In genomic region chr1:9848022-9848421, GRCh38 we compare ENCODE assay signal across 23 cellular contexts. TPM values are rescaled to one million over a fixed set of nuclear protein-coding genes. Genes with fewer than 3 reads are reported as not detected.
DNase-seq lines count a peak whose midpoint lies in the region; ATAC-seq and TF ChIP-seq lines count a peak whose summit lies in the region.
"Had no signal": no experiment of that assay in that cellular context is flagged by ENCODE, and none has a peak within 500 bp of the region (broad histone marks: within the 10 kb centered on the region; RNA-seq: fewer than 3 reads in every experiment).

No MANE protein-coding gene starts in this region.

- no peaks in the 10 kb centered on the region for H3K9me3 Mint-ChIP-seq in progenitor cell of endocrine pancreas (ENCODE audit: low read depth)
- H3K9me3 Mint-ChIP-seq: activated CD8-positive, alpha-beta T cell treated with anti-CD3 and anti-CD28 coated beads for 36 hours; CD4-positive, alpha-beta memory T cell; dendritic cell treated with granulocyte-macrophage colony-stimulating factor and Interleukin-4, amounts not matched to agents 40 ng/mL and 50 ng/mL, for 4 days; natural killer cell treated with Interleukin-12 subunit alpha and Interleukin-12 subunit beta and Interleukin-15 and Interleukin-18, amount 100 ng/mL, for 72 hours; T-helper 1 cell treated with Interleukin-12 subunit alpha and Interleukin-12 subunit beta and Interleukin-4 antibody, amounts not matched to agents 30 μg/mL and 1 μg/mL, for 36 hours had no signal

- no peaks in the 10 kb centered on the region for H3K27me3 Mint-ChIP-seq in progenitor cell of endocrine pancreas
- H3K27me3 Mint-ChIP-seq: CD4-positive, alpha-beta memory T cell; natural killer cell treated with Interleukin-12 subunit alpha and Interleukin-12 subunit beta and Interleukin-15 and Interleukin-18, amount 100 ng/mL, for 72 hours had no signal

- no peak overlapping the region for H4K12ac ChIP-seq in trophoblast cell (ENCODE audit: low read depth, low read length)

- H3K27ac ChIP-seq in trophoblast cell (ENCODE audit: low read depth, low read length) (no peak overlapping the region), esophagus muscularis mucosa (replicated peaks in 1 of 4) (no peak overlapping the region)
- H3K27ac ChIP-seq: parathyroid adenoma, SJSA1 had no signal

- intact Hi-C loops in esophagus muscularis mucosa (cut with DNase I) = no loop called here

- H3K36me3 ChIP-seq in H7 (replicated peaks; ENCODE audit: control insufficient read depth, insufficient read depth, low read length) (no peaks in the 10 kb centered on the region), trophoblast cell (ENCODE audit: control insufficient read depth in 1 of 2, insufficient read depth in 2 of 2, low read length in 2 of 2) (peaks cover 2 to 5% of the 10 kb centered on the region in 2 experiments), esophagus muscularis mucosa (peaks cover 0 to 22% (median 17%) of the 10 kb centered on the region in 4 donors)
- H3K36me3 ChIP-seq: SJSA1 had no signal

- no peak overlapping the region for H2AFZ ChIP-seq in trophoblast cell (ENCODE audit: insufficient read depth, low read length, poor library complexity)
- H2AFZ ChIP-seq: parathyroid adenoma had no signal

- H3K4me1 Mint-ChIP-seq in progenitor cell of endocrine pancreas (ENCODE audit: low read depth) = peaks cover 9% of the 10 kb centered on the region

- H3K9me3 ChIP-seq in trophoblast cell (ENCODE audit: insufficient read depth, low read depth, low read length) (peaks cover 9% of the 10 kb centered on the region), esophagus muscularis mucosa (no peaks in the 10 kb centered on the region)
- H3K9me3 ChIP-seq: SJSA1 had no signal

- H3K79me1 ChIP-seq in trophoblast cell (ENCODE audit: low read length) = no peaks in the 10 kb centered on the region

- no peak overlapping the region for H3K14ac ChIP-seq in trophoblast cell (ENCODE audit: low read length)

- H3K4me3 Mint-ChIP-seq in progenitor cell of endocrine pancreas (ENCODE audit: low read depth) = no peak overlapping the region
- H3K4me3 Mint-ChIP-seq: activated CD8-positive, alpha-beta T cell treated with anti-CD3 and anti-CD28 coated beads for 36 hours; CD4-positive, alpha-beta memory T cell; dendritic cell treated with granulocyte-macrophage colony-stimulating factor and Interleukin-4, amounts not matched to agents 40 ng/mL and 50 ng/mL, for 4 days; natural killer cell treated with Interleukin-12 subunit alpha and Interleukin-12 subunit beta and Interleukin-15 and Interleukin-18, amount 100 ng/mL, for 72 hours; T-helper 1 cell treated with Interleukin-12 subunit alpha and Interleukin-12 subunit beta and Interleukin-4 antibody, amounts not matched to agents 30 μg/mL and 1 μg/mL, for 36 hours had no signal

- H2BK120ac ChIP-seq in trophoblast cell (ENCODE audit: insufficient read depth, low read length, poor library complexity) = no peak overlapping the region

- H3K18ac ChIP-seq in trophoblast cell (ENCODE audit: low read length) = no peak overlapping the region

- ATAC-seq in HG02970 (IDR thresholded peaks at IDR 0.05; ENCODE audit: low FRiP score, unreplicated experiment) = no peak
- ATAC-seq: activated CD8-positive, alpha-beta T cell treated with anti-CD3 and anti-CD28 coated beads for 36 hours; natural killer cell treated with Interleukin-12 subunit alpha and Interleukin-12 subunit beta and Interleukin-15 and Interleukin-18, amount 100 ng/mL, for 72 hours; Panc1 had no signal

- no peak overlapping the region for H3K4ac ChIP-seq in trophoblast cell (ENCODE audit: low read depth, low read length)

- no peak overlapping the region for H2BK12ac ChIP-seq in trophoblast cell (ENCODE audit: low read length)

- TF ChIP-seq CTCF in choroid plexus epithelial cell (conservative IDR thresholded peaks at IDR 0.05; ENCODE audit: low read depth, low read length) = no peak
- TF ChIP-seq CTCF in progenitor cell of endocrine pancreas (IDR thresholded peaks at IDR 0.05; ENCODE audit: unreplicated experiment) = no peak
- no peak for TF ChIP-seq CTCF in esophagus muscularis mucosa (IDR thresholded peaks at IDR 0.05)

- H4K8ac ChIP-seq in trophoblast cell (ENCODE audit: low read depth, low read length) = no peak overlapping the region

- H4K91ac ChIP-seq in trophoblast cell (ENCODE audit: low read depth, low read length) = no peak overlapping the region

- no peak overlapping the region for H3K4me3 ChIP-seq in H7 (ENCODE audit: insufficient read depth, low read depth, low read length)
- H3K4me3 ChIP-seq in choroid plexus epithelial cell (ENCODE audit: low read depth, low read length) = no peak overlapping the region
- H3K4me3 ChIP-seq in trophoblast cell (ENCODE audit: low read depth, low read length) = no peak overlapping the region
- H3K4me3 ChIP-seq in esophagus muscularis mucosa = no peak overlapping the region
- H3K4me3 ChIP-seq: SJSA1 had no signal

- no peaks in the 10 kb centered on the region for H3K79me2 ChIP-seq in trophoblast cell (ENCODE audit: control insufficient read depth, insufficient read depth, low read length, poor library complexity)
- H3K79me2 ChIP-seq: parathyroid adenoma had no signal

- H3K23ac ChIP-seq in trophoblast cell (ENCODE audit: low read length) = no peak overlapping the region

- peak overlapping the region; percentile 63 for H3K27ac Mint-ChIP-seq in progenitor cell of endocrine pancreas
- H3K27ac Mint-ChIP-seq: activated CD8-positive, alpha-beta T cell treated with anti-CD3 and anti-CD28 coated beads for 36 hours; dendritic cell treated with granulocyte-macrophage colony-stimulating factor and Interleukin-4, amounts not matched to agents 40 ng/mL and 50 ng/mL, for 4 days; natural killer cell treated with Interleukin-12 subunit alpha and Interleukin-12 subunit beta and Interleukin-15 and Interleukin-18, amount 100 ng/mL, for 72 hours; T-helper 1 cell treated with Interleukin-12 subunit alpha and Interleukin-12 subunit beta and Interleukin-4 antibody, amounts not matched to agents 30 μg/mL and 1 μg/mL, for 36 hours had no signal

- peaks cover 3% of the 10 kb centered on the region for H3K36me3 Mint-ChIP-seq in progenitor cell of endocrine pancreas (ENCODE audit: insufficient read depth)
- H3K36me3 Mint-ChIP-seq: CD4-positive, alpha-beta memory T cell; natural killer cell treated with Interleukin-12 subunit alpha and Interleukin-12 subunit beta and Interleukin-15 and Interleukin-18, amount 100 ng/mL, for 72 hours had no signal

- H3K4me1 ChIP-seq in trophoblast cell (ENCODE audit: control insufficient read depth in 1 of 2, insufficient read depth in 2 of 2, low read length in 2 of 2) (peaks cover 0 to 6% of the 10 kb centered on the region in 2 experiments), esophagus muscularis mucosa (peaks cover 13 to 26% (median 20%) of the 10 kb centered on the region in 4 donors)
- H3K4me1 ChIP-seq: parathyroid adenoma, SJSA1 had no signal

- H3K27me3 ChIP-seq in H7 (ENCODE audit: control insufficient read depth, insufficient read depth, low read length) (no peaks in the 10 kb centered on the region), trophoblast cell (ENCODE audit: insufficient read depth, low read length) (no peaks in the 10 kb centered on the region), esophagus muscularis mucosa (no peaks in the 10 kb centered on the region)
- H3K27me3 ChIP-seq: SJSA1 had no signal

- H2AK5ac ChIP-seq in trophoblast cell (ENCODE audit: low read length) = no peak overlapping the region

- TF ChIP-seq POLR2A in esophagus muscularis mucosa (IDR thresholded peaks at IDR 0.05; ENCODE audit: low read depth) = no peak

- no peak for TF ChIP-seq EP300 in esophagus muscularis mucosa (IDR thresholded peaks at IDR 0.05)

- whole genome bisulfite sequencing in trophoblast cell (ENCODE audit: extremely low coverage, insufficient coverage, insufficient read length) = no CpG with 5 or more reads among the region's 8 CpGs
- 68% methylated on average over 8 of the region's 8 CpGs for WGBS in esophagus muscularis mucosa

- H3K9ac ChIP-seq in trophoblast cell (ENCODE audit: low read length) = no peak overlapping the region
- H3K9ac ChIP-seq: parathyroid adenoma had no signal

- DNase-seq in H7 = peak; percentile 46
- peak; percentile 51 for DNase-seq in OCI-M1 (lab: John Stamatoyannopoulos, UW)
- peak; percentile 49 for DNase-seq in choroid plexus epithelial cell (ENCODE audit: low read depth)
- no peak for DNase-seq in progenitor cell of endocrine pancreas (ENCODE audit: low spot score, unreplicated experiment)
- DNase-seq in activated naive CD4-positive, alpha-beta T cell treated with Interleukin-2 at 50 U/mL for 16 hours = no peak
- DNase-seq in trophoblast cell = no peak
- no peak for DNase-seq in esophagus muscularis mucosa (ENCODE audit: extremely low spot score)
- DNase-seq: activated CD4-positive, CD25-positive, alpha-beta regulatory T cell; activated CD8-positive, alpha-beta T cell treated with anti-CD3 and anti-CD28 coated beads for 36 hours; activated gamma-delta T cell treated with Interleukin-2 at 50 U/mL for 16 hours; CD4-positive, alpha-beta memory T cell; glutamatergic neuron; KG1; NCI-H1694; NCI-H774; substantia nigra had no signal

- no peak overlapping the region for H2BK5ac ChIP-seq in trophoblast cell (ENCODE audit: low read depth, low read length, poor library complexity)

- no peak overlapping the region for H3K4me2 ChIP-seq in trophoblast cell (ENCODE audit: low read length)

RNA-seq across cellular contexts. Expression of gene CLSTN1, which starts 24.3 kb away (rescaled TPM):
- 100 and 127 TPM in 2 replicates for total RNA-seq in H7 (2014; rRNA removed; shearing (Covaris generic))
- total RNA-seq in progenitor cell of endocrine pancreas (128 and 130 TPM in 2 replicates), esophagus muscularis mucosa (100 to 1,000 TPM in 1 of 4 donors, 10 to 100 TPM in 3; 47.1 to 109 (median 72.3) TPM)
- polyA plus RNA-seq in trophoblast cell (2013) = 40.1 and 42.2 TPM in 2 replicates

Comparison
In these comparisons a context has a peak if more than half of its experiments do, and no peak if none do; other contexts are left out.
1. DNase-seq: peak in H7 (single experiment), OCI-M1 (single experiment) and choroid plexus epithelial cell (single experiment); none in progenitor cell of endocrine pancreas (single experiment), activated naive CD4-positive, alpha-beta T cell treated with Interleukin-2 at 50 U/mL for 16 hours (single experiment), trophoblast cell (0 of 2) and esophagus muscularis mucosa (single experiment).